In the genomic region with DNA sequence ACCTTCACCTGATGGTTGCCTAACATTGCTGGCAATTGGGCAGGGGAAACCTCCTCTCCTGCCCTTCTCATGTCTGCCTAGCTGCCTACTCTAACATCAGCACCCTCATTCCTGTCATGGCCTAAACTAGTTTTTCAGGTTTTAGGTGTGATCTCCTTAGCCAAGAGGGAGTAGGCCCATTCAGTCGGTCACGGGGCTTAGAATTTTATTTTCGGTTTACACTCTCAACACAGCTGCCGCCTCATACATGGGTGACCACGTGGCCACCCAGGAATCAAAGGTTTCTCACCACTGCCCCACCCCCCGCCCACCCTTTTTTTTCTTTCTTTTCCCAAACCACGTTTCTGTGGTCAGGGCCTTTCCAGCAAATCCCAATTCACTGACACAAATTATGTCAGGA, we compare ENCODE assay signal across 13 cellular contexts.
DNase-seq lines count a peak whose midpoint lies in the region; ATAC-seq and TF ChIP-seq lines count a peak whose summit lies in the region.
"Had no signal": no experiment of that assay in that cellular context is flagged by ENCODE, and none has a peak within 500 bp of the region (broad histone marks: within the 10 kb centered on the region; RNA-seq: fewer than 3 reads in every experiment).

No MANE protein-coding gene starts in this region.

- no peak overlapping the region for H2BK5ac ChIP-seq in trophoblast cell (ENCODE audit: low read depth, low read length, poor library complexity)

- no peak for ATAC-seq in HG03378 (IDR thresholded peaks at IDR 0.05; ENCODE audit: unreplicated experiment)
- ATAC-seq: naive thymus-derived CD4-positive, alpha-beta T cell; T-cell had no signal

- H3K23ac ChIP-seq in trophoblast cell (ENCODE audit: low read length): no peak overlapping the region

- no peak overlapping the region for H4K91ac ChIP-seq in trophoblast cell (ENCODE audit: low read depth, low read length)

- H3K27ac ChIP-seq in esophagus squamous epithelium: peak overlapping the region; percentile 82 to 94 (median 89)
- H3K27ac ChIP-seq in trophoblast cell (ENCODE audit: low read depth, low read length): no peak overlapping the region
- no peak overlapping the region for H3K27ac ChIP-seq in Karpas-422 (ENCODE audit: low read length)

- no peak overlapping the region for H2BK12ac ChIP-seq in trophoblast cell (ENCODE audit: low read length)

- peak in 1 of 6 experiments; percentile 9 for TF ChIP-seq CTCF in esophagus squamous epithelium (IDR thresholded peaks at IDR 0.05)

- H3K18ac ChIP-seq in trophoblast cell (ENCODE audit: low read length): no peak overlapping the region

- H3K79me2 ChIP-seq in trophoblast cell (ENCODE audit: control insufficient read depth, insufficient read depth, low read length, poor library complexity): no peaks in the 10 kb centered on the region
- no peaks in the 10 kb centered on the region for H3K79me2 ChIP-seq in Karpas-422 (ENCODE audit: low read length)

- H3K9me3 ChIP-seq in esophagus squamous epithelium (peaks cover 0 to 4% (median 0%) of the 10 kb centered on the region in 3 donors), trophoblast cell (ENCODE audit: insufficient read depth, low read depth, low read length) (peaks cover 1% of the 10 kb centered on the region), Karpas-422 (ENCODE audit: low read length) (peaks cover 6% of the 10 kb centered on the region)

- no peak overlapping the region for H3K4ac ChIP-seq in trophoblast cell (ENCODE audit: low read depth, low read length)

- peaks cover 0 to 22% (median 4%) of the 10 kb centered on the region in 3 donors for H3K4me1 ChIP-seq in esophagus squamous epithelium
- H3K4me1 ChIP-seq in trophoblast cell (ENCODE audit: control insufficient read depth in 1 of 2, insufficient read depth in 2 of 2, low read length in 2 of 2): peaks cover 13% of the 10 kb centered on the region in 2 experiments
- peaks cover 12% of the 10 kb centered on the region for H3K4me1 ChIP-seq in Karpas-422 (ENCODE audit: low read length)

- H2AFZ ChIP-seq in trophoblast cell (ENCODE audit: insufficient read depth, low read length, poor library complexity) (no peak overlapping the region), Karpas-422 (ENCODE audit: low read length) (no peak overlapping the region)

- H4K8ac ChIP-seq in trophoblast cell (ENCODE audit: low read depth, low read length): no peak overlapping the region

- H4K20me1 ChIP-seq in Karpas-422 (ENCODE audit: insufficient read depth, low read depth, low read length): no peaks in the 10 kb centered on the region

- no peak overlapping the region for H3K4me3 ChIP-seq in esophagus squamous epithelium
- no peak overlapping the region for H3K4me3 ChIP-seq in trophoblast cell (ENCODE audit: low read depth, low read length)
- H3K4me3 ChIP-seq in Karpas-422 (ENCODE audit: low read length): no peak overlapping the region

- H3K79me1 ChIP-seq in trophoblast cell (ENCODE audit: low read length): peaks cover 4% of the 10 kb centered on the region

- no peak overlapping the region for H3K14ac ChIP-seq in trophoblast cell (ENCODE audit: low read length)

- H2BK120ac ChIP-seq in trophoblast cell (ENCODE audit: insufficient read depth, low read length, poor library complexity): no peak overlapping the region

- no peak for TF ChIP-seq POLR2A in esophagus squamous epithelium (IDR thresholded peaks at IDR 0.05)

- H3K27me3 ChIP-seq in esophagus squamous epithelium (no peaks in the 10 kb centered on the region), trophoblast cell (ENCODE audit: insufficient read depth, low read length) (no peaks in the 10 kb centered on the region), Karpas-422 (ENCODE audit: low read length) (no peaks in the 10 kb centered on the region)

- no peaks in the 10 kb centered on the region for H3K9me2 ChIP-seq in Karpas-422 (replicated peaks; ENCODE audit: insufficient read depth, low read length)

- intact Hi-C loops in esophagus squamous epithelium (cut with DNase I): no loop called here

- H3K9ac ChIP-seq in trophoblast cell (ENCODE audit: low read length) (no peak overlapping the region), Karpas-422 (ENCODE audit: low read length) (no peak overlapping the region)

- no peak overlapping the region for H4K12ac ChIP-seq in trophoblast cell (ENCODE audit: low read depth, low read length)

- H3K4me2 ChIP-seq in trophoblast cell (ENCODE audit: low read length) (no peak overlapping the region), Karpas-422 (ENCODE audit: low read depth, low read length, poor library complexity, severe bottlenecking) (no peak overlapping the region)

- 14 to 29% methylated on average over 7 of the region's 7 CpGs for WGBS in esophagus squamous epithelium, 2 donors
- WGBS in trophoblast cell (ENCODE audit: extremely low coverage, insufficient coverage, insufficient read length): no CpG with 5 or more reads among the region's 7 CpGs

- H2AK5ac ChIP-seq in trophoblast cell (ENCODE audit: low read length): no peak overlapping the region

- H3K36me3 ChIP-seq in esophagus squamous epithelium (no peaks in the 10 kb centered on the region), trophoblast cell (ENCODE audit: control insufficient read depth in 1 of 2, insufficient read depth in 2 of 2, low read length in 2 of 2) (no peaks in the 10 kb centered on the region), Karpas-422 (ENCODE audit: insufficient read depth, low read length) (no peaks in the 10 kb centered on the region; the same call in 1 of the 2 replicates)

- DNase-seq in DMS53 treated with DMSO at 0.1 percent for 48 hours (lab: John Stamatoyannopoulos, UW; ENCODE audit: unreplicated experiment) (peak; percentile 99), NCI-H345 treated with DMSO at 0.1 percent for 48 hours (lab: John Stamatoyannopoulos, UW; ENCODE audit: unreplicated experiment) (peak; percentile 85), esophagus squamous epithelium (lab: John Stamatoyannopoulos, UW) (no peak), trophoblast cell (peak; percentile 60 to 72), NCI-H69 (lab: John Stamatoyannopoulos, UW) (no peak), NCI-H524 (lab: John Stamatoyannopoulos, UW) (no peak), Karpas-422 (no peak)
- DNase-seq: glutamatergic neuron; naive thymus-derived CD4-positive, alpha-beta T cell; NCI-H1694; stimulated activated CD4-positive, alpha-beta T cell treated with anti-CD3 and anti-CD28 coated beads, Interleukin-2, amount 100 ng/mL, for 24 hours; T-cell had no signal

Comparison
In these comparisons a context has a peak if more than half of its experiments do, and no peak if none do; other contexts are left out.
1. DNase-seq: peak in DMS53 treated with DMSO at 0.1 percent for 48 hours (single experiment), NCI-H345 treated with DMSO at 0.1 percent for 48 hours (single experiment) and trophoblast cell (2 of 2); none in esophagus squamous epithelium (single experiment), NCI-H69 (single experiment), NCI-H524 (0 of 2) and Karpas-422 (single experiment).
2. H3K27ac ChIP-seq: peak in esophagus squamous epithelium (4 of 4); none in trophoblast cell (single experiment) and Karpas-422 (single experiment).